ENCODE assay signal across 9 cellular contexts in the genomic region with DNA sequence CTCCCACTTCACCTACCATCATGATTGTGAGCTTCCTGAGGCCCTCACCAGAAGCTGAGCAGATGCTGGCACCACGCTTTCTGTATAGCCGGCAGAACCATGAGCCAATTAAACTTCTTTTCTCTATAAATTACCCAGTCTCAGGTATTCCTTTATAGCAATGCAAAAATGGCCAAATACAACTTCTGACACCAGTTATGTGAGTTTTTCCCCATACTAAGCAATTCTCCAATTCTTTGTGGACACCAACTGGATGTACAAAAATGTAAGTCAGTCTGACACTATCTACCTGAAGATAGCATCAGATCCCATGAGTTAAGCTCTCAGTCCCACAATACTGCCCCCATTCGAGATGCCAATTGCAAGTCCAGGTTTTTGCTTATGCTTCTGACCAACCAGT.
"Had no signal": no experiment of that assay in that cellular context is flagged by ENCODE, and none has a peak within 500 bp of the region (broad histone marks: within the 10 kb centered on the region; RNA-seq: fewer than 3 reads in every experiment).

No MANE protein-coding gene starts in this region.

- H3K4me1 ChIP-seq: HAP-1 had no signal

- H3K4me2 ChIP-seq: GM23338 had no signal

- H3K4me3 ChIP-seq: GM23248, GM23338, HAP-1 had no signal

- H3K9ac ChIP-seq: GM23248 had no signal

- ATAC-seq: GM23338, HCT116 had no signal

- H3K36me3 ChIP-seq: HAP-1 had no signal

- H2AFZ ChIP-seq: GM23248, GM23338 had no signal

- DNase-seq: GM23248, GOT3, H7, H9, HCEC 1CT, HFFc6 had no signal

- H3K27ac ChIP-seq: GM23248 had no signal
